In the genomic region with DNA sequence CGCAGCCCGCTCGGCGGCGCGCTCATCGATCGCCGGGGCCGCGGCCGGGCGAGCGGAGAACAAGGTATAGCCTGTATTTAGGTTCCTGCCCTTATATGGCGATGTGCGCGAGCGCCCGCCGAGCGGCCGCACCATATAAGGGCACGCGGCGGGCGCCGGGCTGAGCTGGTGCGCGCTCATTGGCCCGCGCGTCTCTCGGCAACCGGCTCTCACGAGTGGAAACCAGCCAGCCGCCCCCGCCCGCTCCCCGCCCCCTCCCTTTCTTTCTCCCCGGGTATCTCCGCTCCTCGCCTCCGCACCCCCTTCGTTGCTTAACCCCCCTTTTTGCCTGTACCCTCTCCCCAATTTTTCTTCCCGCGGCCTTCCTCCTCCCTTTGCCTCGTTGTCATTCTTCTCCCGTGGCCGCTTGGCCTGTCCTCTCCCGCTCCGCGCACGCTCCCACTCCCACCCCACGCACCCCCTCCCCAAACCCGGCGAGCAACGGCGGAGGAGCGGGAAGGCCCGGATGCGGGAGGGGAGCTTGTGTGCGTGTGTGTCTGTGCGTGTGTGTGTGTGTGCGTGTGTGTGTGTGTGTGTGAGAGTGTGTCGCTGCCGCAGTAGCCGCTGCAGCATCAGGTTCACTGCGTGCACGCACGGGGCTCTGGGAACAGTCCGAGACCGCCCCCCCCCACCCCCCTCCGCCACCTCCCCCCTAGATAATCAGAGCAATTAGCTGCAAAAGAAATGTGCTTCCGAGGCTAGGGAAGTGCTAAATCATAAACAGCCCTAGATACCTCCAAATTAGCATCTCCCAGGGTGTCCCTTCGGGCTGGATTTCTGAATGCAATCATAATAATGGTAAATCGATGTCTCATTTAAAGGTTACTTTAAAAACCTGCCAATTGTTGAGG, we compare ENCODE assay signal across 8 cellular contexts. TPM values are rescaled to one million over a fixed set of nuclear protein-coding genes. Genes with fewer than 3 reads are reported as not detected.
DNase-seq lines count a peak whose midpoint lies in the region; ATAC-seq and TF ChIP-seq lines count a peak whose summit lies in the region.

No MANE protein-coding gene starts in this region.

- no peaks in the 10 kb centered on the region for H3K79me2 ChIP-seq in mammary epithelial cell (ENCODE audit: insufficient read depth, low read length)

- WGBS in mammary epithelial cell (ENCODE audit: low coverage, missing lambda C conversion rate): 1% methylated on average over 23 of the region's 76 CpGs

- DNase-seq in 8988T (peak; percentile 85), NCI-H2227 treated with DMSO at 0.1 percent for 48 hours (lab: John Stamatoyannopoulos, UW) (peak; percentile 93), activated B cell treated with CpG ODN at 0.5 μM for 24 hours (no peak), mammary epithelial cell (peak; percentile 80), left colon (peak; percentile 83 to 84)
- peak; percentile 60 to 68 for DNase-seq in stimulated activated CD4-positive, alpha-beta T cell treated with anti-CD3 and anti-CD28 coated beads, Interleukin-4, amount 100 ng/mL, for 48 hours (ENCODE audit: low read depth in 2 of 2)

- no peak overlapping the region for H3K27ac ChIP-seq in mammary epithelial cell (ENCODE audit: insufficient read depth, low read depth, low read length)

- H2AFZ ChIP-seq in mammary epithelial cell (ENCODE audit: low read depth, low read length): peak overlapping the region; percentile 32

- POLR2A ChIA-PET in activated B cell treated with CpG ODN at 0.5 μM for 24 hours (lab: Charles Lee): interaction anchor here (0.6 to 18.2 kb wide), 5 partner anchors 8 to 31 kb away, joined by 3 to 212 read pairs (median 3); a partner anchor contains a TSS

- peak; percentile 59 for ATAC-seq in GM18873 (IDR thresholded peaks at IDR 0.05; ENCODE audit: low FRiP score, unreplicated experiment)
- peak; percentile 58 for ATAC-seq in HG03196 (IDR thresholded peaks at IDR 0.05; ENCODE audit: unreplicated experiment)
- ATAC-seq in activated B cell treated with CpG ODN at 0.5 μM for 24 hours (ENCODE audit: low read depth): peak; percentile 86
- peak; percentile 73 for ATAC-seq in left colon

- H3K27me3 Mint-ChIP-seq in activated B cell treated with CpG ODN at 0.5 μM for 24 hours: peaks cover 51% of the 10 kb centered on the region

- H3K4me3 Mint-ChIP-seq in activated B cell treated with CpG ODN at 0.5 μM for 24 hours: peak overlapping the region; percentile 15

- peaks cover 40% of the 10 kb centered on the region for H3K4me1 ChIP-seq in mammary epithelial cell (ENCODE audit: insufficient read depth, low read length)

- H4K20me1 ChIP-seq in mammary epithelial cell (ENCODE audit: insufficient read depth, low read length): no peaks in the 10 kb centered on the region

- H3K9ac ChIP-seq in mammary epithelial cell (ENCODE audit: insufficient read depth, low read length): no peak overlapping the region

- H3K4me1 Mint-ChIP-seq in activated B cell treated with CpG ODN at 0.5 μM for 24 hours: peaks cover 36% of the 10 kb centered on the region

- peak overlapping the region; percentile 75 for H3K4me2 ChIP-seq in mammary epithelial cell (ENCODE audit: insufficient read depth, low read depth, low read length)

- in situ Hi-C loops in mammary epithelial cell (cut with MboI; ENCODE audit: low sequenced_read_pairs in 2 of 2): loop anchor here (25.0 kb wide), 1 partner anchor 177 kb away; no protein-coding TSS in a partner anchor

- peak overlapping the region; percentile 46 for H3K27ac Mint-ChIP-seq in activated B cell treated with CpG ODN at 0.5 μM for 24 hours

- no peaks in the 10 kb centered on the region for H3K36me3 ChIP-seq in mammary epithelial cell (ENCODE audit: insufficient read depth, low read length)

- dilution Hi-C loops in mammary epithelial cell (cut with HindIII; ENCODE audit: low sequenced_read_pairs): no loop called here

- H3K4me3 ChIP-seq in mammary epithelial cell (replicated peaks in 1 of 3; ENCODE audit: insufficient read depth in 1 of 3, low read depth in 2 of 3, low read length in 3 of 3): peak overlapping the region in 2 of 3 experiments; percentile 9 to 42

- TF ChIP-seq CTCF in activated B cell treated with CpG ODN at 0.5 μM for 24 hours (IDR thresholded peaks at IDR 0.05) (no peak), mammary epithelial cell (conservative IDR thresholded peaks at IDR 0.05 in 1 of 2, IDR thresholded peaks at IDR 0.05 in 1 of 2; ENCODE audit: extremely low read depth in 1 of 2, insufficient read depth in 1 of 2, low read depth in 1 of 2, low read length in 2 of 2) (no peak)

- H3K27me3 ChIP-seq in mammary epithelial cell (ENCODE audit: insufficient read depth, low read length): peaks cover 25% of the 10 kb centered on the region

- no peaks in the 10 kb centered on the region for H3K9me3 Mint-ChIP-seq in activated B cell treated with CpG ODN at 0.5 μM for 24 hours

- intact Hi-C loops in activated B cell treated with CpG ODN at 0.5 μM for 24 hours (cut with micrococcal nuclease): loop anchor here (1.0 to 2.0 kb wide), 3 partner anchors 10 to 32 kb away; a partner anchor contains a TSS
- intact Hi-C loops in mammary epithelial cell (cut with micrococcal nuclease): loop anchor here (1.0 to 2.0 kb wide), 2 partner anchors 27 to 64 kb away; no protein-coding TSS in a partner anchor
- intact Hi-C loops in left colon (cut with DNase I, micrococcal nuclease): no loop called here

- no peaks in the 10 kb centered on the region for H3K36me3 Mint-ChIP-seq in activated B cell treated with CpG ODN at 0.5 μM for 24 hours (ENCODE audit: low read depth)

- H3K9me3 ChIP-seq in mammary epithelial cell (replicated peaks; ENCODE audit: insufficient read depth, low read length): no peaks in the 10 kb centered on the region

- no TSS peak for BruUV-seq in mammary epithelial cell (replicated peaks; lab: Mats Ljungman, UMichigan)

- CTCF ChIA-PET in activated B cell treated with CpG ODN at 0.5 μM for 24 hours (lab: Charles Lee): interaction anchor here (1.3 to 2.2 kb wide), 3 partner anchors 21 to 30 kb away, joined by 3 to 7 read pairs (median 5); no protein-coding TSS in a partner anchor
- CTCF ChIA-PET in mammary epithelial cell (lab: Charles Lee; ENCODE audit: low non-redundant PET): interaction anchor here (0.6 kb wide), 2 partner anchors 13 to 25 kb away, joined by 7 to 9 read pairs; no protein-coding TSS in a partner anchor

RNA-seq across cellular contexts. Expression of a gene that starts 13.5 kb away (rescaled TPM):
- 4.0 and 4.9 TPM in 2 replicates for total RNA-seq in activated B cell treated with CpG ODN at 0.5 μM for 24 hours
- 1 to 10 TPM; 4.5 to 5.4 TPM for total RNA-seq in mammary epithelial cell
- 0.34 TPM for polyA plus RNA-seq in mammary epithelial cell
- not detected for polyA minus RNA-seq in mammary epithelial cell
- 1 to 10 TPM; 4.0 to 6.5 TPM for total RNA-seq in left colon

RNA-seq across cellular contexts. Expression of a gene that starts 28.9 kb away (rescaled TPM):
- 55.6 and 56.3 TPM in 2 replicates for total RNA-seq in activated B cell treated with CpG ODN at 0.5 μM for 24 hours
- 10 to 100 TPM; 28.5 to 34.7 TPM for total RNA-seq in mammary epithelial cell
- polyA plus RNA-seq in mammary epithelial cell: 11.2 TPM
- 2.2 TPM for polyA minus RNA-seq in mammary epithelial cell
- total RNA-seq in left colon: 10 to 100 TPM; 12.1 to 14.5 TPM

RNA-seq across cellular contexts. Expression of a gene that starts 32.4 kb away (rescaled TPM):
- 0.37 and 0.67 TPM in 2 replicates for total RNA-seq in activated B cell treated with CpG ODN at 0.5 μM for 24 hours
- total RNA-seq in mammary epithelial cell: 1 to 10 TPM in 1 of 2 donors, under 1 TPM in 1; 0.67 to 3.8 TPM
- polyA plus RNA-seq in mammary epithelial cell: 3.6 TPM
- 1.4 TPM for polyA minus RNA-seq in mammary epithelial cell
- total RNA-seq in left colon: under 1 TPM; 0.49 to 0.78 TPM

Comparison
In these comparisons a context has a peak if more than half of its experiments do, and no peak if none do; other contexts are left out.
1. intact Hi-C loops: an anchor here in activated B cell treated with CpG ODN at 0.5 μM for 24 hours (1.0 to 2.0 kb wide) and mammary epithelial cell (1.0 to 2.0 kb wide); none called in left colon.